ENCODE assay signal across 1 cellular context in genomic region chr16:30570621-30571443, GRCh38.
TF ChIP-seq lines count a peak whose summit lies in the region.

No MANE protein-coding gene starts in this region.

TF ChIP-seq in SK-N-SH, 30 proteins besides CTCF, POLR2A, EP300 and RAD21:
- TF ChIP-seq, protein P1, sequence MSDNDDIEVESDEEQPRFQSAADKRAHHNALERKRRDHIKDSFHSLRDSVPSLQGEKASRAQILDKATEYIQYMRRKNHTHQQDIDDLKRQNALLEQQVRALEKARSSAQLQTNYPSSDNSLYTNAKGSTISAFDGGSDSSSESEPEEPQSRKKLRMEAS (IDR thresholded peaks at IDR 0.05; ENCODE audit: low read depth): no peak
- TF ChIP-seq YY1 (IDR thresholded peaks at IDR 0.05; ENCODE audit: low read depth) (no peak), NFIC (IDR thresholded peaks at IDR 0.05; ENCODE audit: borderline replicate concordance) (no peak), MXI1 (IDR thresholded peaks at IDR 0.05; ENCODE audit: low read depth, low read length) (no peak), NRF1 (IDR thresholded peaks at IDR 0.05; ENCODE audit: low read depth, low read length) (no peak), RCOR1 (IDR thresholded peaks at IDR 0.05; ENCODE audit: low read length) (no peak), SIN3A (IDR thresholded peaks at IDR 0.05; ENCODE audit: borderline replicate concordance, low read depth, low read length) (no peak), GABPA (IDR thresholded peaks at IDR 0.05; ENCODE audit: low read depth) (no peak)
- TF ChIP-seq, protein P2, sequence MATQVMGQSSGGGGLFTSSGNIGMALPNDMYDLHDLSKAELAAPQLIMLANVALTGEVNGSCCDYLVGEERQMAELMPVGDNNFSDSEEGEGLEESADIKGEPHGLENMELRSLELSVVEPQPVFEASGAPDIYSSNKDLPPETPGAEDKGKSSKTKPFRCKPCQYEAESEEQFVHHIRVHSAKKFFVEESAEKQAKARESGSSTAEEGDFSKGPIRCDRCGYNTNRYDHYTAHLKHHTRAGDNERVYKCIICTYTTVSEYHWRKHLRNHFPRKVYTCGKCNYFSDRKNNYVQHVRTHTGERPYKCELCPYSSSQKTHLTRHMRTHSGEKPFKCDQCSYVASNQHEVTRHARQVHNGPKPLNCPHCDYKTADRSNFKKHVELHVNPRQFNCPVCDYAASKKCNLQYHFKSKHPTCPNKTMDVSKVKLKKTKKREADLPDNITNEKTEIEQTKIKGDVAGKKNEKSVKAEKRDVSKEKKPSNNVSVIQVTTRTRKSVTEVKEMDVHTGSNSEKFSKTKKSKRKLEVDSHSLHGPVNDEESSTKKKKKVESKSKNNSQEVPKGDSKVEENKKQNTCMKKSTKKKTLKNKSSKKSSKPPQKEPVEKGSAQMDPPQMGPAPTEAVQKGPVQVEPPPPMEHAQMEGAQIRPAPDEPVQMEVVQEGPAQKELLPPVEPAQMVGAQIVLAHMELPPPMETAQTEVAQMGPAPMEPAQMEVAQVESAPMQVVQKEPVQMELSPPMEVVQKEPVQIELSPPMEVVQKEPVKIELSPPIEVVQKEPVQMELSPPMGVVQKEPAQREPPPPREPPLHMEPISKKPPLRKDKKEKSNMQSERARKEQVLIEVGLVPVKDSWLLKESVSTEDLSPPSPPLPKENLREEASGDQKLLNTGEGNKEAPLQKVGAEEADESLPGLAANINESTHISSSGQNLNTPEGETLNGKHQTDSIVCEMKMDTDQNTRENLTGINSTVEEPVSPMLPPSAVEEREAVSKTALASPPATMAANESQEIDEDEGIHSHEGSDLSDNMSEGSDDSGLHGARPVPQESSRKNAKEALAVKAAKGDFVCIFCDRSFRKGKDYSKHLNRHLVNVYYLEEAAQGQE (IDR thresholded peaks at IDR 0.05; ENCODE audit: low read depth, low read length): peak; percentile 86
TF ChIP-seq in SK-N-SH: peak in this region for 1.
